ENCODE assay signal across 16 cellular contexts in the genomic region with DNA sequence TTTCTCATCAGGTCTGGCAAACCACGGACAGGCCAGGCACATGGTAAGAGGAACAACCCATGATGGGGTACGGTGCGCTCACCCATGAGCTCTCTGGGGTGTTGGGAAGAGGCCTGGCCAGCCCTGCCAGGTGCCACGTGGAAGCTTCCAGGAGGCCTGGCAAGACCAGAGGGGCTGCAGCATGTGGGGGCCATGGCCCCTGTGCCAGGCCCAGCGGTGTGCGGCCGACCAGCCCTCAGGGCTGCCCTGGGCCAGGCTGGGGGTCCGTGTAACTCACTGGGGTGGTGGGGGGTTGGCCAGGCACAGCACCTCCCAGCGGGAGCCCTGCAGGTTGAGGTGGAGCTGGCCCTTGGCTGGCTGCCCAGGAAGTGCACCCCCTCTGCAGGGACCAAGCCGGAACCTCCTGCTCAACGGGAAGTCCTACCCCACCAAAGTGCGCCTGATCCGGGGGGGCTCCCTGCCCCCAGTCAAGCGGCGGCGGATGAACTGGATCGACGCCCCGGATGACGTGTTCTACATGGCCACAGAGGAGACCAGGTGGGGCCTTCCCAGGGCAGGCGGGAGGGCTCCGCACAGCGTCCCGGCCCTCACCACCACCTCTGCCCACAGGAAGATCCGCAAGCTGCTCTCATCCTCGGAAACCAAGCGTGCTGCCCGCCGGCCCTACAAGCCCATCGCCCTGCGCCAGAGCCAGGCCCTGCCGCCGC. TPM values are rescaled to one million over a fixed set of nuclear protein-coding genes. Genes with fewer than 3 reads are reported as not detected.
DNase-seq lines count a peak whose midpoint lies in the region; ATAC-seq, FAIRE-seq and TF ChIP-seq lines count a peak whose summit lies in the region.
"Had no signal": no experiment of that assay in that cellular context is flagged by ENCODE, and none has a peak within 500 bp of the region (broad histone marks: within the 10 kb centered on the region; RNA-seq: fewer than 3 reads in every experiment).

No MANE protein-coding gene starts in this region.

- H3K4me1 ChIP-seq in gastroesophageal sphincter (peaks cover 3 to 69% (median 49%) of the 10 kb centered on the region in 3 donors), lung (ENCODE audit: control insufficient read depth in 2 of 2, insufficient read depth in 2 of 2, low read length in 2 of 2) (peaks cover 4 to 29% of the 10 kb centered on the region in 2 donors)

- no peak for TF ChIP-seq EP300 in gastroesophageal sphincter (IDR thresholded peaks at IDR 0.05)

- intact Hi-C loops in Right ventricle myocardium inferior (cut with DNase I) (loop anchor here (10.0 kb wide), 2 partner anchors 375 to 745 kb away; partner anchors contain the start of gene ADSS1), cardiac septum (cut with DNase I) (loop anchor here (5.0 kb wide), 1 partner anchor 377 kb away; no protein-coding TSS in a partner anchor)

- in situ Hi-C loops in KBM-7 (cut with MboI; ENCODE audit: low pct_unique_long_range_greater_than_20kb, low sequenced_read_pairs): no loop called here

- WGBS in gastroesophageal sphincter (ENCODE audit: low coverage in 1 of 2), 2 donors: no CpG with 5 or more reads among the region's 33 CpGs
- WGBS in lung, 2 donors: 54 to 68% methylated on average over 27 to 33 of the region's 33 CpGs

- H3K27me3 ChIP-seq in gastroesophageal sphincter (no peaks in the 10 kb centered on the region), lung (ENCODE audit: control insufficient read depth, insufficient read depth) (no peaks in the 10 kb centered on the region)

- TF ChIP-seq POLR2A in gastroesophageal sphincter (IDR thresholded peaks at IDR 0.05) (no peak), H54 (IDR thresholded peaks at IDR 0.05; ENCODE audit: low read depth, low read length) (no peak)

- H3K4me3 ChIP-seq in gastroesophageal sphincter (no peak overlapping the region), lung (no peak overlapping the region)

- no peaks in the 10 kb centered on the region for H3K9me3 ChIP-seq in gastroesophageal sphincter
- H3K9me3 ChIP-seq in lung (ENCODE audit: control insufficient read depth in 2 of 2, insufficient read depth in 1 of 2, low read length in 1 of 2): no peaks in the 10 kb centered on the region

- H3K36me3 ChIP-seq in gastroesophageal sphincter (peaks cover 0 to 58% of the 10 kb centered on the region in 2 donors), lung (ENCODE audit: control insufficient read depth in 2 of 2, insufficient read depth in 2 of 2, low read length in 2 of 2) (peaks cover 0 to 41% of the 10 kb centered on the region in 2 donors)

- TF ChIP-seq CTCF in gastroesophageal sphincter (IDR thresholded peaks at IDR 0.05): no peak
- TF ChIP-seq CTCF in lung (IDR thresholded peaks at IDR 0.05; ENCODE audit: control extremely low read depth, extremely low read depth): no peak

- FAIRE-seq in H54 (lab: Jason Lieb, UNC): no peak
- FAIRE-seq: colon had no signal

- peak; percentile 80 for DNase-seq in Right ventricle myocardium inferior (ENCODE audit: missing footprints)
- no peak for DNase-seq in cardiac septum (ENCODE audit: low spot score)
- no peak for DNase-seq in lung (ENCODE audit: low spot score)
- DNase-seq in KBM-7: no peak
- no peak for DNase-seq in KG1 (lab: John Stamatoyannopoulos, UW)
- no peak for DNase-seq in H54 (ENCODE audit: insufficient read length, low spot score)
- no peak for DNase-seq in NCI-H1105 (lab: John Stamatoyannopoulos, UW)
- DNase-seq: activated CD4-positive, alpha-beta memory T cell treated with anti-CD3 and anti-CD28 coated beads, Interleukin-2, amount 10 ng/mL, durations not matched to agents 7 days and 5 days; activated naive CD4-positive, alpha-beta T cell treated with anti-CD3 and anti-CD28 coated beads for 36 hours; activated T-cell treated with anti-CD3 and anti-CD28 coated beads, Interleukin-2, amount 50 U/mL, for 24 hours; NCI-H187; stimulated activated CD4-positive, alpha-beta T cell treated with anti-CD3 and anti-CD28 coated beads, Interleukin-2, amount 100 ng/mL, for 24 hours; T-helper 1 cell had no signal

- ATAC-seq in Right ventricle myocardium inferior (no peak), gastroesophageal sphincter (no peak), lung (ENCODE audit: insufficient read depth, low FRiP score) (no peak)
- ATAC-seq: WTC11 had no signal

- H3K27ac ChIP-seq in gastroesophageal sphincter (peak overlapping the region in 3 of 4 donors; percentile 78 to 96 (median 92)), lung (ENCODE audit: low read depth in 1 of 2, low read length in 1 of 2) (peak overlapping the region; percentile 34 to 91)

RNA-seq across cellular contexts. Expression of gene CRIP2, which starts 5.0 kb away (rescaled TPM):
- total RNA-seq in Right ventricle myocardium inferior: 1,081 TPM
- 918 TPM for total RNA-seq in cardiac septum
- 100 to 1,000 TPM; 165 to 518 (median 343) TPM for total RNA-seq in gastroesophageal sphincter
- 100 to 1,000 TPM; 135 to 267 TPM for total RNA-seq in lung
- polyA plus RNA-seq in lung: 100 to 1,000 TPM; 194 to 216 TPM
- total RNA-seq: activated naive CD4-positive, alpha-beta T cell treated with anti-CD3 and anti-CD28 coated beads for 36 hours had no signal

RNA-seq across cellular contexts. Expression of gene CRIP1, which starts 17.1 kb away (rescaled TPM):
- total RNA-seq in Right ventricle myocardium inferior: 82.0 TPM
- total RNA-seq in cardiac septum: 68.2 TPM
- 10 to 100 TPM; 11.2 to 57.9 (median 34.2) TPM for total RNA-seq in gastroesophageal sphincter
- total RNA-seq in lung: 100 to 1,000 TPM in 1 of 2 donors, 10 to 100 TPM in 1; 72.8 to 422 TPM
- 100 to 1,000 TPM; 181 to 465 TPM for polyA plus RNA-seq in lung

RNA-seq across cellular contexts. Expression of gene TEDC1, which starts 21.4 kb away (rescaled TPM):
- total RNA-seq in Right ventricle myocardium inferior (6.4 TPM), cardiac septum (3.8 TPM), gastroesophageal sphincter (1 to 10 TPM; 4.6 to 7.9 (median 5.4) TPM), lung (10 to 100 TPM in 1 of 2 donors, 1 to 10 TPM in 1; 5.8 to 20.8 TPM)
- polyA plus RNA-seq in lung: 10 to 100 TPM; 12.8 to 16.0 TPM

RNA-seq across cellular contexts. Expression of gene MTA1, which starts 50.0 kb away (rescaled TPM):
- 192 TPM for total RNA-seq in Right ventricle myocardium inferior
- total RNA-seq in cardiac septum: 140 TPM
- total RNA-seq in gastroesophageal sphincter: 10 to 100 TPM; 48.0 to 83.5 (median 58.7) TPM
- 100 to 1,000 TPM in 1 of 2 donors, 10 to 100 TPM in 1; 64.7 to 113 TPM for total RNA-seq in lung
- 10 to 100 TPM; 40.2 to 62.6 TPM for polyA plus RNA-seq in lung

RNA-seq across cellular contexts. Expression of gene TMEM121, which starts 56.8 kb away (rescaled TPM):
- total RNA-seq in Right ventricle myocardium inferior (3.4 TPM), cardiac septum (1.3 TPM), gastroesophageal sphincter (1 to 10 TPM; 3.9 to 6.7 (median 5.2) TPM), lung (1 to 10 TPM; 3.0 to 5.4 TPM)
- 1 to 10 TPM; 1.1 to 2.6 TPM for polyA plus RNA-seq in lung
